ENCODE assay signal across 1 cellular context in the genomic region with DNA sequence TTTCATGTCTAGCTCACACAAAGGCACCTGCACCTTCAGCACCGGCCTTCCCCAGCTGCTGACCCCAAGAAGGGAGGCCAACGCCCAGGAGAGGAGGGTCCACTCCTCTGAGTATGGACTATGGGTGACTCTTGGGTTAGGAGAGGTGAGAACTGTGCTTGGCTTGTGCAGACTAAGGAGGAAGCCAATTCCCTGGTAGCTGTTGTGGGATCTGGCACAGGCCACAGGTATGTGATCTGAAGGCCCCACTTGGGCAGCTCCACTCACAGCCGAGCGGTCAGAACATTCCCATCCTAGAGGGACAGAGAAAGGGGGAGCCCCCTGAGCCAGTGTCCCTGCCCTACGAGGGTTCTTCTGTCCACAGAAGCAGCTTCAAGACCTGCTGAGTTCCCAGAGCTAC.
TF ChIP-seq lines count a peak whose summit lies in the region.

No MANE protein-coding gene starts in this region.

TF ChIP-seq in K562, 482 proteins besides CTCF, POLR2A, EP300 and RAD21 (continued from another document):
- no peak for TF ChIP-seq STAT5A (IDR thresholded peaks at IDR 0.05; ENCODE audit: borderline replicate concordance, low read length)
- TF ChIP-seq ZNF3 (CRISPR knock-in tag; IDR thresholded peaks at IDR 0.05) = no peak
- no peak for TF ChIP-seq TBL1XR1 (IDR thresholded peaks at IDR 0.05; ENCODE audit: low read length in 2 of 2)
- no peak for TF ChIP-seq ARNT (IDR thresholded peaks at IDR 0.05)
- no peak for TF ChIP-seq NFIC (IDR thresholded peaks at IDR 0.05)
- TF ChIP-seq, protein P1, sequence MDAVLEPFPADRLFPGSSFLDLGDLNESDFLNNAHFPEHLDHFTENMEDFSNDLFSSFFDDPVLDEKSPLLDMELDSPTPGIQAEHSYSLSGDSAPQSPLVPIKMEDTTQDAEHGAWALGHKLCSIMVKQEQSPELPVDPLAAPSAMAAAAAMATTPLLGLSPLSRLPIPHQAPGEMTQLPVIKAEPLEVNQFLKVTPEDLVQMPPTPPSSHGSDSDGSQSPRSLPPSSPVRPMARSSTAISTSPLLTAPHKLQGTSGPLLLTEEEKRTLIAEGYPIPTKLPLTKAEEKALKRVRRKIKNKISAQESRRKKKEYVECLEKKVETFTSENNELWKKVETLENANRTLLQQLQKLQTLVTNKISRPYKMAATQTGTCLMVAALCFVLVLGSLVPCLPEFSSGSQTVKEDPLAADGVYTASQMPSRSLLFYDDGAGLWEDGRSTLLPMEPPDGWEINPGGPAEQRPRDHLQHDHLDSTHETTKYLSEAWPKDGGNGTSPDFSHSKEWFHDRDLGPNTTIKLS (IDR thresholded peaks at IDR 0.05; ENCODE audit: borderline replicate concordance, low read depth) = no peak
- no peak for TF ChIP-seq ZNF280B (CRISPR knock-in tag; IDR thresholded peaks at IDR 0.05)
- TF ChIP-seq ZBTB40 (IDR thresholded peaks at IDR 0.05) = no peak
- no peak for TF ChIP-seq ZBTB40 (CRISPR knock-in tag; IDR thresholded peaks at IDR 0.05)
- TF ChIP-seq RB1 (IDR thresholded peaks at IDR 0.05; ENCODE audit: low read depth) = no peak
